ENCODE assay signal across 23 cellular contexts in genomic region chr11:34558673-34559072, GRCh38. TPM values are rescaled to one million over a fixed set of nuclear protein-coding genes. Genes with fewer than 3 reads are reported as not detected.
"Had no signal": no experiment of that assay in that cellular context is flagged by ENCODE, and none has a peak within 500 bp of the region (broad histone marks: within the 10 kb centered on the region; RNA-seq: fewer than 3 reads in every experiment).

No MANE protein-coding gene starts in this region.

- H3K27ac ChIP-seq: ascending aorta, lower lobe of right lung, tibial nerve had no signal

- H3K4me1 Mint-ChIP-seq: mesothelial cell of epicardium, nephron had no signal

- H3K9me3 ChIP-seq: ascending aorta, lower lobe of right lung, tibial nerve had no signal

- FAIRE-seq: islet of Langerhans, urothelium cell line had no signal

- H3K27me3 ChIP-seq: ascending aorta had no signal

- H3K4me3 ChIP-seq: ascending aorta, lower lobe of right lung, tibial nerve had no signal

- ATAC-seq: activated T-cell treated with anti-CD3 and anti-CD28 coated beads, Interleukin-2, amount 50 U/mL, for 72 hours; lower lobe of right lung; stimulated activated naive CD8-positive, alpha-beta T cell treated with anti-CD3 and anti-CD28 coated beads, Interleukin-15, Interleukin-2, amounts not matched to agents 100 U/mL and 50 U/mL, for 24 hours had no signal

- H3K36me3 Mint-ChIP-seq: mesothelial cell of epicardium had no signal

- H3K9me3 Mint-ChIP-seq: activated T-cell treated with anti-CD3 and anti-CD28 coated beads, Interleukin-2, amount 50 U/mL, for 72 hours; dendritic cell treated with granulocyte-macrophage colony-stimulating factor and Interleukin-4, amounts not matched to agents 40 ng/mL and 50 ng/mL, for 4 days; nephron had no signal

- H3K4me3 Mint-ChIP-seq: activated T-cell treated with anti-CD3 and anti-CD28 coated beads, Interleukin-2, amount 50 U/mL, for 72 hours; dendritic cell treated with granulocyte-macrophage colony-stimulating factor and Interleukin-4, amounts not matched to agents 40 ng/mL and 50 ng/mL, for 4 days; mesothelial cell of epicardium; nephron had no signal

- H3K27ac Mint-ChIP-seq: activated T-cell treated with anti-CD3 and anti-CD28 coated beads, Interleukin-2, amount 50 U/mL, for 72 hours; dendritic cell treated with granulocyte-macrophage colony-stimulating factor and Interleukin-4, amounts not matched to agents 40 ng/mL and 50 ng/mL, for 4 days; mesothelial cell of epicardium; nephron had no signal

- DNase-seq: activated CD4-positive, alpha-beta T cell treated with anti-CD3 and anti-CD28 coated beads for 1 hour; activated effector memory CD4-positive, alpha-beta T cell treated with anti-CD3 and anti-CD28 coated beads, Interleukin-2, amount 50 U/mL, for 16 hours; activated naive CD4-positive, alpha-beta T cell treated with anti-CD3 and anti-CD28 coated beads, Interleukin-2, amount 50 U/mL, for 16 hours; activated T-cell treated with anti-CD3 and anti-CD28 coated beads, Interleukin-2, amount 50 U/mL, for 72 hours; effector CD8-positive, alpha-beta T cell; hippocampal formation; lower lobe of right lung; retina; stimulated activated CD4-positive, alpha-beta T cell treated with anti-CD3 and anti-CD28 coated beads, Interleukin-12 subunit alpha, Interleukin-12 subunit beta, amount 100 ng/mL, for 4 hours; stimulated activated CD4-positive, alpha-beta T cell treated with anti-CD3 and anti-CD28 coated beads, Interleukin-1b, Interleukin-23, amount 100 ng/mL, for 48 hours; stimulated activated naive CD8-positive, alpha-beta T cell treated with anti-CD3 and anti-CD28 coated beads, Interleukin-15, Interleukin-2, amounts not matched to agents 100 U/mL and 50 U/mL, for 24 hours; substantia nigra; T1000 had no signal

- H3K4me1 ChIP-seq: ascending aorta, lower lobe of right lung, tibial nerve had no signal

- H3K36me3 ChIP-seq: ascending aorta, lower lobe of right lung, tibial nerve had no signal

RNA-seq across cellular contexts. Expression of gene ELF5, which starts 45.1 kb away (rescaled TPM):
- total RNA-seq: activated CD8-positive, alpha-beta memory T cell treated with anti-CD3 and anti-CD28 coated beads for 36 hours; activated T-cell treated with anti-CD3 and anti-CD28 coated beads, Interleukin-2, amount 50 U/mL, for 72 hours; ascending aorta; cerebellum; T-helper 1 cell treated with Interleukin-12 subunit alpha and Interleukin-12 subunit beta and Interleukin-4 antibody, amounts not matched to agents 30 ng/mL and 1 ng/mL, for 36 hours; tibial nerve had no signal
